8 cellular contexts compared by ENCODE assay signal in genomic region chr15:52503788-52504496, GRCh38. TPM values are rescaled to one million over a fixed set of nuclear protein-coding genes. Genes with fewer than 3 reads are reported as not detected.
A peak's percentile ranks its signal among the peaks of the same experiment; 100 is the strongest.
DNase-seq lines count a peak whose midpoint lies in the region; ATAC-seq and TF ChIP-seq lines count a peak whose summit lies in the region.

No MANE protein-coding gene starts in this region.

- H3K36me3 ChIP-seq in colonic mucosa, result no peaks in the 10 kb centered on the region

- no peak overlapping the region for H3K9ac ChIP-seq in colonic mucosa (ENCODE audit: low read depth in 2 of 2, low read length in 2 of 2)

- intact Hi-C loops in colonic mucosa (cut with DNase I), result no loop called here

- DNase-seq in GM12865 (ENCODE audit: low read depth) (peak; percentile 74), NCI-H226 (peak; percentile 26), foreskin keratinocyte (peak in 1 of 2 donors; percentile 40), pons (ENCODE audit: low spot score) (no peak), colonic mucosa (no peak), hypothalamus (lab: John Stamatoyannopoulos, UW) (no peak)
- no peak for DNase-seq in activated CD4-positive, CD25-positive, alpha-beta regulatory T cell (lab: John Stamatoyannopoulos, UW)

- peak overlapping the region; percentile 84 for H3K27ac ChIP-seq in foreskin keratinocyte
- H3K27ac ChIP-seq in colonic mucosa, result no peak overlapping the region

- TF ChIP-seq CTCF in GM12865 (IDR thresholded peaks at IDR 0.05; ENCODE audit: insufficient read depth, low read depth, low read length, missing control alignments) (no peak), foreskin keratinocyte (conservative IDR thresholded peaks at IDR 0.05) (no peak), colonic mucosa (IDR thresholded peaks at IDR 0.05) (no peak)

- ATAC-seq in GM21529 (IDR thresholded peaks at IDR 0.05; ENCODE audit: unreplicated experiment) (peak; percentile 83), foreskin keratinocyte (peak; percentile 87)

- H3K27me3 ChIP-seq in foreskin keratinocyte (no peaks in the 10 kb centered on the region), colonic mucosa (no peaks in the 10 kb centered on the region)

- H3K4me1 ChIP-seq in foreskin keratinocyte, result peaks cover 15% of the 10 kb centered on the region
- no peaks in the 10 kb centered on the region for H3K4me1 ChIP-seq in colonic mucosa

- H3K4me3 ChIP-seq in GM12865 (ENCODE audit: low read depth, low read length), result no peak overlapping the region
- no peak overlapping the region for H3K4me3 ChIP-seq in colonic mucosa

- no peaks in the 10 kb centered on the region for H3K9me3 ChIP-seq in colonic mucosa

RNA-seq across cellular contexts. Expression of gene MYO5A, which starts 24.7 kb away (rescaled TPM):
- 42.9 and 51.4 TPM in 2 replicates for total RNA-seq in foreskin keratinocyte
- polyA plus RNA-seq in foreskin keratinocyte, result 7.5 and 7.7 TPM in 2 replicates
- total RNA-seq in colonic mucosa, result 1 to 10 TPM; 2.6 to 6.0 TPM

Comparison
In these comparisons a context has a peak if more than half of its experiments do, and no peak if none do; other contexts are left out.
1. DNase-seq: peak in GM12865 (single experiment) and NCI-H226 (single experiment); none in pons (single experiment), activated CD4-positive, CD25-positive, alpha-beta regulatory T cell (0 of 4), colonic mucosa (single experiment) and hypothalamus (0 of 51).